In genomic region chr14:38209572-38210159, GRCh38 we compare ENCODE assay signal across 11 cellular contexts. TPM values are rescaled to one million over a fixed set of nuclear protein-coding genes. Genes with fewer than 3 reads are reported as not detected.
A peak's percentile ranks its signal among the peaks of the same experiment; 100 is the strongest.
DNase-seq lines count a peak whose midpoint lies in the region; ATAC-seq and TF ChIP-seq lines count a peak whose summit lies in the region.
"Had no signal": no experiment of that assay in that cellular context is flagged by ENCODE, and none has a peak within 500 bp of the region (broad histone marks: within the 10 kb centered on the region; RNA-seq: fewer than 3 reads in every experiment).

No MANE protein-coding gene starts in this region.

- H3K27me3 Mint-ChIP-seq in activated naive CD8-positive, alpha-beta T cell treated with anti-CD3 and anti-CD28 coated beads, Interleukin-2, amount 50 U/mL, for 24 hours = peaks cover 58% of the 10 kb centered on the region

- no peaks in the 10 kb centered on the region for H3K9me3 Mint-ChIP-seq in activated naive CD8-positive, alpha-beta T cell treated with anti-CD3 and anti-CD28 coated beads, Interleukin-2, amount 50 U/mL, for 24 hours

- no peaks in the 10 kb centered on the region for H3K79me2 ChIP-seq in hepatocyte

- peak overlapping the region; percentile 14 for H2AFZ ChIP-seq in hepatocyte

- ATAC-seq in activated naive CD8-positive, alpha-beta T cell treated with anti-CD3 and anti-CD28 coated beads, Interleukin-2, amount 50 U/mL, for 24 hours = no peak

- peak overlapping the region; percentile 98 for H3K27ac ChIP-seq in hepatocyte
- no peak overlapping the region for H3K27ac ChIP-seq in SJCRH30

- no peak overlapping the region for H3K27ac Mint-ChIP-seq in activated naive CD8-positive, alpha-beta T cell treated with anti-CD3 and anti-CD28 coated beads, Interleukin-2, amount 50 U/mL, for 24 hours
- H3K27ac Mint-ChIP-seq: activated naive CD4-positive, alpha-beta T cell treated with anti-CD3 and anti-CD28 coated beads, Interleukin-2, amount 50 U/mL, for 72 hours had no signal

- H3K27me3 ChIP-seq in hepatocyte (peaks cover 49% of the 10 kb centered on the region), SJCRH30 (no peaks in the 10 kb centered on the region)

- peaks cover 21% of the 10 kb centered on the region for H3K4me1 ChIP-seq in hepatocyte (ENCODE audit: insufficient read depth)
- H3K4me1 ChIP-seq in SJCRH30 = peaks cover 24% of the 10 kb centered on the region

- no peak for TF ChIP-seq CTCF in hepatocyte (IDR thresholded peaks at IDR 0.05; ENCODE audit: poor library complexity)
- TF ChIP-seq CTCF in retinal pigment epithelial cell (conservative IDR thresholded peaks at IDR 0.05; ENCODE audit: low read depth, low read length) = no peak

- peak overlapping the region; percentile 89 for H3K4me2 ChIP-seq in hepatocyte

- H3K4me3 ChIP-seq in hepatocyte = peak overlapping the region; percentile 41
- peak overlapping the region; percentile 34 for H3K4me3 ChIP-seq in retinal pigment epithelial cell (ENCODE audit: low read length)
- H3K4me3 ChIP-seq in SJCRH30 = no peak overlapping the region

- no peaks in the 10 kb centered on the region for H4K20me1 ChIP-seq in hepatocyte (ENCODE audit: insufficient read depth, poor library complexity, severe bottlenecking)

- H3K36me3 ChIP-seq in hepatocyte (replicated peaks; ENCODE audit: insufficient read depth, low read depth) = no peaks in the 10 kb centered on the region
- H3K36me3 ChIP-seq in SJCRH30 = no peaks in the 10 kb centered on the region

- H3K4me1 Mint-ChIP-seq in activated naive CD8-positive, alpha-beta T cell treated with anti-CD3 and anti-CD28 coated beads, Interleukin-2, amount 50 U/mL, for 24 hours = peaks cover 17% of the 10 kb centered on the region

- 42% methylated on average over 39 of the region's 39 CpGs for WGBS in hepatocyte (ENCODE audit: low lambda C conversion rate, missing lambda C conversion rate)

- no peaks in the 10 kb centered on the region for H3K9me3 ChIP-seq in hepatocyte (ENCODE audit: low read depth)
- H3K9me3 ChIP-seq in SJCRH30 (replicated peaks) = peaks cover 3% of the 10 kb centered on the region; the same call in 1 of the 2 replicates

- peak; percentile 34 for DNase-seq in GM03348 (ENCODE audit: low spot score)
- DNase-seq in activated naive CD8-positive, alpha-beta T cell treated with anti-CD3 and anti-CD28 coated beads, Interleukin-2, amount 50 U/mL, for 24 hours = no peak
- DNase-seq in hepatocyte (ENCODE audit: low spot score) = no peak
- DNase-seq in retinal pigment epithelial cell (ENCODE audit: low read depth) = no peak
- DNase-seq in SIG-M5 treated with dmso at 0.1 percent for 504 hours (lab: John Stamatoyannopoulos, UW; ENCODE audit: unreplicated experiment) = no peak
- no peak for DNase-seq in SJCRH30
- DNase-seq in HPDE6-E6E7 (ENCODE audit: extremely low spot score) = no peak
- no peak for DNase-seq in NCI-H69 (lab: John Stamatoyannopoulos, UW)
- DNase-seq: RPMI8226 had no signal

- peaks cover 2% of the 10 kb centered on the region for H3K36me3 Mint-ChIP-seq in activated naive CD8-positive, alpha-beta T cell treated with anti-CD3 and anti-CD28 coated beads, Interleukin-2, amount 50 U/mL, for 24 hours (ENCODE audit: low read depth)

- peak overlapping the region; percentile 25 for H3K4me3 Mint-ChIP-seq in activated naive CD8-positive, alpha-beta T cell treated with anti-CD3 and anti-CD28 coated beads, Interleukin-2, amount 50 U/mL, for 24 hours

- H3K9me2 ChIP-seq in hepatocyte (replicated peaks; ENCODE audit: insufficient read depth) = no peaks in the 10 kb centered on the region

RNA-seq across cellular contexts. Expression of gene SSTR1, which starts 2.0 kb away (rescaled TPM):
- total RNA-seq in hepatocyte = 6.0 and 7.3 TPM in 2 replicates
- 2.8 and 7.1 TPM in 2 replicates for polyA plus RNA-seq in hepatocyte
- total RNA-seq in SJCRH30 (2014; rRNA removed; shearing (Covaris generic)) = not detected in 2 replicates
- total RNA-seq: activated naive CD4-positive, alpha-beta T cell treated with anti-CD3 and anti-CD28 coated beads, Interleukin-2, amount 50 U/mL, for 72 hours had no signal

RNA-seq across cellular contexts. Expression of gene CLEC14A, which starts 46.2 kb away (rescaled TPM):
- total RNA-seq in hepatocyte = 2.3 and 4.0 TPM in 2 replicates
- 1.1 and 1.9 TPM in 2 replicates for polyA plus RNA-seq in hepatocyte
- 20.7 and 21.9 TPM in 2 replicates for total RNA-seq in SJCRH30 (2014; rRNA removed; shearing (Covaris generic))
- total RNA-seq: activated naive CD4-positive, alpha-beta T cell treated with anti-CD3 and anti-CD28 coated beads, Interleukin-2, amount 50 U/mL, for 72 hours; LHCN-M2 had no signal
